ENCODE assay signal across 31 cellular contexts in genomic region chr11:131767421-131767820, GRCh38.
A peak's percentile ranks its signal among the peaks of the same experiment; 100 is the strongest.
DNase-seq lines count a peak whose midpoint lies in the region; ATAC-seq, FAIRE-seq and TF ChIP-seq lines count a peak whose summit lies in the region.
"Had no signal": no experiment of that assay in that cellular context is flagged by ENCODE, and none has a peak within 500 bp of the region (broad histone marks: within the 10 kb centered on the region; RNA-seq: fewer than 3 reads in every experiment).

No MANE protein-coding gene starts in this region.

- TF ChIP-seq POLR2A in breast epithelium (IDR thresholded peaks at IDR 0.05): no peak

- H3K9me3 Mint-ChIP-seq in HFFc6 (no peaks in the 10 kb centered on the region), astrocyte (ENCODE audit: unreplicated experiment) (no peaks in the 10 kb centered on the region)
- H3K9me3 Mint-ChIP-seq: memory B cell; T-helper 2 cell treated with Interferon-gamma antibody and Interleukin-4, amounts not matched to agents 5 μg/mL and 100 μg/mL, for 36 hours had no signal

- no peaks in the 10 kb centered on the region for H3K79me2 ChIP-seq in astrocyte (ENCODE audit: insufficient read depth, low read length)
- H3K79me2 ChIP-seq: hepatocyte had no signal

- TF ChIP-seq CTCF in HFFc6 (IDR thresholded peaks at IDR 0.05) (no peak), astrocyte (IDR thresholded peaks at IDR 0.05; ENCODE audit: insufficient read depth, low read depth, low read length) (no peak), fibroblast of the aortic adventitia (IDR thresholded peaks at IDR 0.05; ENCODE audit: insufficient read depth, low read length) (no peak), breast epithelium (IDR thresholded peaks at IDR 0.05) (no peak)

- peak overlapping the region; percentile 20 for H3K9ac ChIP-seq in astrocyte (ENCODE audit: low read length)
- H3K9ac ChIP-seq: BLaER1 treated with 17β-estradiol and CSF1 and Interleukin-3, amounts not matched to agents 10 nM and 100 nM had no signal

- no peak for ATAC-seq in GM21360 (IDR thresholded peaks at IDR 0.05; ENCODE audit: unreplicated experiment)
- ATAC-seq: body of pancreas; left lobe of liver; sciatic nerve; stimulated activated naive B cell treated with anti-CD40 and anti-IgM and Interleukin-4, amounts not matched to agents 10 μg/mL and 1 μg/mL and 100 μg/mL, for 72 hours had no signal

- intact Hi-C loops in breast epithelium (cut with DNase I; ENCODE audit: low total_unique reads): no loop called here

- H3K9me3 ChIP-seq in astrocyte (ENCODE audit: insufficient read depth, low read depth, low read length) (no peaks in the 10 kb centered on the region), breast epithelium (no peaks in the 10 kb centered on the region)
- H3K9me3 ChIP-seq: BLaER1 treated with 17β-estradiol and CSF1 and Interleukin-3, amounts not matched to agents 10 nM and 100 nM; body of pancreas; prostate gland; upper lobe of left lung had no signal

- H3K4me2 ChIP-seq in astrocyte (ENCODE audit: low read length): peak overlapping the region; percentile 29
- H3K4me2 ChIP-seq: BLaER1 treated with 17β-estradiol and CSF1 and Interleukin-3, amounts not matched to agents 10 nM and 100 nM; hepatocyte had no signal

- DNase-seq in AG08395 (ENCODE audit: low spot score) (peak; percentile 37), HFFc6 (peak; percentile 19), astrocyte (ENCODE audit: low read depth) (peak; percentile 56), fibroblast of the aortic adventitia (ENCODE audit: low read depth) (peak; percentile 44), DMS79 (lab: John Stamatoyannopoulos, UW) (no peak), breast epithelium (ENCODE audit: low spot score in 2 of 2) (no peak)
- DNase-seq in activated CD4-positive, alpha-beta T cell treated with anti-CD3 and anti-CD28 coated beads, Interleukin-2, amount 50 U/mL, for 48 hours: no peak
- DNase-seq: activated CD4-positive, alpha-beta T cell treated with anti-CD3 and anti-CD28 coated beads for 48 hours; activated gamma-delta T cell treated with Interleukin-2 at 50 U/mL for 16 hours; activated T-cell treated with anti-CD3 and anti-CD28 coated beads, Interleukin-2, amount 50 U/mL, for 1 hour; body of pancreas; COR-L47; DND-41; KBM-7; NCI-H1436 treated with DMSO at 0.1 percent for 48 hours; NCI-H446; stimulated activated naive B cell treated with anti-CD40 and anti-IgM and Interleukin-4, amounts not matched to agents 10 μg/mL and 1 μg/mL and 100 μg/mL, for 72 hours; upper lobe of left lung had no signal

- H3K4me3 Mint-ChIP-seq in HFFc6 (no peak overlapping the region), astrocyte (ENCODE audit: unreplicated experiment) (no peak overlapping the region)
- H3K4me3 Mint-ChIP-seq: memory B cell; stimulated activated naive B cell treated with anti-CD40 and anti-IgM and Interleukin-4, amounts not matched to agents 10 μg/mL and 1 μg/mL and 100 μg/mL, for 72 hours; T-helper 2 cell treated with Interferon-gamma antibody and Interleukin-4, amounts not matched to agents 5 μg/mL and 100 μg/mL, for 36 hours had no signal

- no peaks in the 10 kb centered on the region for H3K36me3 ChIP-seq in astrocyte (ENCODE audit: insufficient read depth, low read length)
- no peaks in the 10 kb centered on the region for H3K36me3 ChIP-seq in breast epithelium
- H3K36me3 ChIP-seq: BLaER1 treated with 17β-estradiol and CSF1 and Interleukin-3, amounts not matched to agents 10 nM and 100 nM; prostate gland; upper lobe of left lung had no signal

- H2AFZ ChIP-seq in astrocyte (ENCODE audit: low read depth, low read length): peak overlapping the region; percentile 7
- H2AFZ ChIP-seq: hepatocyte had no signal

- H3K4me1 Mint-ChIP-seq in HFFc6 (ENCODE audit: low read depth) (peaks cover 44% of the 10 kb centered on the region), astrocyte (ENCODE audit: low read depth, unreplicated experiment) (peaks cover 20% of the 10 kb centered on the region)
- H3K4me1 Mint-ChIP-seq: memory B cell; stimulated activated naive B cell treated with anti-CD40 and anti-IgM and Interleukin-4, amounts not matched to agents 10 μg/mL and 1 μg/mL and 100 μg/mL, for 72 hours had no signal

- FAIRE-seq in astrocyte (lab: Jason Lieb, UNC): peak; percentile 17
- FAIRE-seq: frontal cortex, GM12892 had no signal

- peaks cover 4% of the 10 kb centered on the region for H3K36me3 Mint-ChIP-seq in HFFc6 (ENCODE audit: low read depth)
- H3K36me3 Mint-ChIP-seq in astrocyte (ENCODE audit: low read depth, unreplicated experiment): no peaks in the 10 kb centered on the region
- H3K36me3 Mint-ChIP-seq: memory B cell; stimulated activated naive B cell treated with anti-CD40 and anti-IgM and Interleukin-4, amounts not matched to agents 10 μg/mL and 1 μg/mL and 100 μg/mL, for 72 hours had no signal

- H3K4me3 ChIP-seq in astrocyte (ENCODE audit: insufficient read depth, low read depth, low read length) (no peak overlapping the region), fibroblast of the aortic adventitia (ENCODE audit: low read depth, low read length) (no peak overlapping the region), breast epithelium (no peak overlapping the region)
- H3K4me3 ChIP-seq: BLaER1 treated with 17β-estradiol and CSF1 and Interleukin-3, amounts not matched to agents 10 nM and 100 nM; body of pancreas; hepatocyte; prostate gland; upper lobe of left lung had no signal

- H3K27me3 Mint-ChIP-seq in HFFc6 (ENCODE audit: insufficient read depth) (peaks cover 2% of the 10 kb centered on the region; the same call in 1 of the 2 replicates), astrocyte (ENCODE audit: low read depth, unreplicated experiment) (peaks cover 2% of the 10 kb centered on the region)
- H3K27me3 Mint-ChIP-seq: memory B cell; stimulated activated naive B cell treated with anti-CD40 and anti-IgM and Interleukin-4, amounts not matched to agents 10 μg/mL and 1 μg/mL and 100 μg/mL, for 72 hours had no signal

- no peaks in the 10 kb centered on the region for H4K20me1 ChIP-seq in astrocyte (ENCODE audit: insufficient read depth, low read length)
- H4K20me1 ChIP-seq: BLaER1 treated with 17β-estradiol and CSF1 and Interleukin-3, amounts not matched to agents 10 nM and 100 nM had no signal

- H3K27ac Mint-ChIP-seq in HFFc6: peak overlapping the region; percentile 68
- H3K27ac Mint-ChIP-seq in astrocyte (ENCODE audit: unreplicated experiment): no peak overlapping the region
- H3K27ac Mint-ChIP-seq: memory B cell; stimulated activated naive B cell treated with anti-CD40 and anti-IgM and Interleukin-4, amounts not matched to agents 10 μg/mL and 1 μg/mL and 100 μg/mL, for 72 hours; T-helper 2 cell treated with Interferon-gamma antibody and Interleukin-4, amounts not matched to agents 5 μg/mL and 100 μg/mL, for 36 hours had no signal

- H3K27me3 ChIP-seq in astrocyte (ENCODE audit: insufficient read depth, low read length): no peaks in the 10 kb centered on the region
- peaks cover 0 to 8% of the 10 kb centered on the region in 2 donors for H3K27me3 ChIP-seq in breast epithelium
- H3K27me3 ChIP-seq: BLaER1 treated with 17β-estradiol and CSF1 and Interleukin-3, amounts not matched to agents 10 nM and 100 nM; body of pancreas; upper lobe of left lung had no signal

- peaks cover 35% of the 10 kb centered on the region for H3K4me1 ChIP-seq in astrocyte (ENCODE audit: insufficient read depth, low read length)
- no peaks in the 10 kb centered on the region for H3K4me1 ChIP-seq in breast epithelium
- H3K4me1 ChIP-seq: BLaER1 treated with 17β-estradiol and CSF1 and Interleukin-3, amounts not matched to agents 10 nM and 100 nM; body of pancreas; prostate gland had no signal

- H3K27ac ChIP-seq in astrocyte (ENCODE audit: low read depth, low read length) (peak overlapping the region; percentile 44), breast epithelium (no peak overlapping the region)
- H3K27ac ChIP-seq: BLaER1 treated with 17β-estradiol and CSF1 and Interleukin-3, amounts not matched to agents 10 nM and 100 nM; body of pancreas; epithelial cell of prostate; hepatocyte; prostate gland; RWPE1; upper lobe of left lung; VCaP had no signal

Comparison
In these comparisons a context has a peak if more than half of its experiments do, and no peak if none do; other contexts are left out.
1. DNase-seq: peak in AG08395 (single experiment), HFFc6 (single experiment), astrocyte (single experiment) and fibroblast of the aortic adventitia (single experiment); none in activated CD4-positive, alpha-beta T cell treated with anti-CD3 and anti-CD28 coated beads, Interleukin-2, amount 50 U/mL, for 48 hours (0 of 2), DMS79 (single experiment) and breast epithelium (0 of 2).